9 cellular contexts compared by ENCODE assay signal in genomic region chr10:69087600-69088470, GRCh38. TPM values are rescaled to one million over a fixed set of nuclear protein-coding genes. Genes with fewer than 3 reads are reported as not detected.
DNase-seq lines count a peak whose midpoint lies in the region; ATAC-seq and TF ChIP-seq lines count a peak whose summit lies in the region.
"Had no signal": no experiment of that assay in that cellular context is flagged by ENCODE, and none has a peak within 500 bp of the region (broad histone marks: within the 10 kb centered on the region; RNA-seq: fewer than 3 reads in every experiment).

TSS of gene SRGN (plus strand) at chr10:69088103. CDS start at chr10:69088158, 55 bp downstream.

- intact Hi-C loops in heart left ventricle (cut with DNase I): loop anchor here in 5 of 10 donors (2.0 kb wide), 3 partner anchors 27 to 35 kb away; no protein-coding TSS in a partner anchor

- DNase-seq in GM13977 (ENCODE audit: low spot score): peak; percentile 72
- peak; percentile 93 for DNase-seq in SIG-M5 (lab: John Stamatoyannopoulos, UW)
- DNase-seq in heart left ventricle: peak in 4 of 5 donors; percentile 69 to 83 (median 78)
- peak; percentile 48 to 66 for DNase-seq in stimulated activated CD4-positive, alpha-beta T cell treated with anti-CD3 and anti-CD28 coated beads, Interleukin-12 subunit alpha, Interleukin-12 subunit beta, amount 100 ng/mL, for 24 hours (ENCODE audit: low read depth in 2 of 2)
- no peak for DNase-seq in SHP77 (lab: John Stamatoyannopoulos, UW)
- DNase-seq in nephron progenitor cell: no peak

- no peaks in the 10 kb centered on the region for H3K9me3 ChIP-seq in heart left ventricle

- 40 to 47% (median 43%) methylated on average over 9 of the region's 9 CpGs for WGBS in heart left ventricle, 4 donors

- H3K4me1 Mint-ChIP-seq in activated naive CD4-positive, alpha-beta T cell treated with anti-CD3 and anti-CD28 coated beads, Interleukin-2, amount 50 U/mL, for 24 hours: peaks cover 56% of the 10 kb centered on the region
- peaks cover 10% of the 10 kb centered on the region for H3K4me1 Mint-ChIP-seq in nephron progenitor cell

- no peaks in the 10 kb centered on the region for H3K27me3 ChIP-seq in heart left ventricle

- H3K4me3 Mint-ChIP-seq in activated naive CD4-positive, alpha-beta T cell treated with anti-CD3 and anti-CD28 coated beads, Interleukin-2, amount 50 U/mL, for 24 hours: peak within 1 kb of the TSS; percentile 94
- H3K4me3 Mint-ChIP-seq in nephron progenitor cell: no peak within 1 kb of the TSS

- peak within 1 kb of the TSS; percentile 98 for H3K27ac Mint-ChIP-seq in activated naive CD4-positive, alpha-beta T cell treated with anti-CD3 and anti-CD28 coated beads, Interleukin-2, amount 50 U/mL, for 24 hours
- H3K27ac Mint-ChIP-seq in nephron progenitor cell: no peak within 1 kb of the TSS

- peak within 1 kb of the TSS; percentile 77 to 97 (median 87) for H3K27ac ChIP-seq in heart left ventricle
- H3K27ac ChIP-seq: epithelial cell of prostate had no signal

- TF ChIP-seq CTCF in GM13977 (IDR thresholded peaks at IDR 0.05; ENCODE audit: extremely low read depth, insufficient read depth, missing control alignments): no peak
- no peak for TF ChIP-seq CTCF in heart left ventricle (IDR thresholded peaks at IDR 0.05)
- no peak for TF ChIP-seq CTCF in nephron progenitor cell (IDR thresholded peaks at IDR 0.05)

- in situ Hi-C loops in GM13977 (cut with MboI; ENCODE audit: low pct_unique_long_range_greater_than_20kb, low sequenced_read_pairs, unreplicated experiment): no loop called here

- no peaks in the 10 kb centered on the region for H3K9me3 Mint-ChIP-seq in activated naive CD4-positive, alpha-beta T cell treated with anti-CD3 and anti-CD28 coated beads, Interleukin-2, amount 50 U/mL, for 24 hours
- H3K9me3 Mint-ChIP-seq in nephron progenitor cell: no peaks in the 10 kb centered on the region

- peak; percentile 57 to 78 for TF ChIP-seq POLR2A in heart left ventricle (IDR thresholded peaks at IDR 0.05)

- no peaks in the 10 kb centered on the region for H3K27me3 Mint-ChIP-seq in activated naive CD4-positive, alpha-beta T cell treated with anti-CD3 and anti-CD28 coated beads, Interleukin-2, amount 50 U/mL, for 24 hours
- peaks cover 13% of the 10 kb centered on the region for H3K27me3 Mint-ChIP-seq in nephron progenitor cell (ENCODE audit: low read depth, poor library complexity)

- peaks cover 19% of the 10 kb centered on the region for H3K36me3 Mint-ChIP-seq in activated naive CD4-positive, alpha-beta T cell treated with anti-CD3 and anti-CD28 coated beads, Interleukin-2, amount 50 U/mL, for 24 hours
- H3K36me3 Mint-ChIP-seq in nephron progenitor cell (ENCODE audit: low read depth): no peaks in the 10 kb centered on the region

- ATAC-seq in HG02938 (IDR thresholded peaks at IDR 0.05; ENCODE audit: unreplicated experiment) (peak; percentile 55), heart left ventricle (peak; percentile 76 to 90 (median 85))

- H3K4me3 ChIP-seq in heart left ventricle: peak within 1 kb of the TSS; percentile 18 to 77 (median 54)

- H3K4me1 ChIP-seq in heart left ventricle: peaks cover 0 to 48% (median 14%) of the 10 kb centered on the region in 12 donors

- H3K36me3 ChIP-seq in heart left ventricle: no peaks in the 10 kb centered on the region

RNA-seq across cellular contexts. Expression of gene SRGN, which starts in this region (rescaled TPM):
- total RNA-seq in heart left ventricle: 100 to 1,000 TPM in 2 of 9 donors, 10 to 100 TPM in 7; 30.3 to 214 (median 54.7) TPM
- polyA plus RNA-seq in heart left ventricle: 10 to 100 TPM; 28.8 to 95.6 TPM

Comparison
In these comparisons a context has a peak if more than half of its experiments do, and no peak if none do; other contexts are left out.
1. DNase-seq: peak in GM13977 (single experiment), SIG-M5 (single experiment), heart left ventricle (4 of 5) and stimulated activated CD4-positive, alpha-beta T cell treated with anti-CD3 and anti-CD28 coated beads, Interleukin-12 subunit alpha, Interleukin-12 subunit beta, amount 100 ng/mL, for 24 hours (2 of 2); none in SHP77 (0 of 2) and nephron progenitor cell (single experiment).